Comparison of ENCODE assay signal across 11 cellular contexts in genomic region chr13:51625555-51626345, GRCh38. TPM values are rescaled to one million over a fixed set of nuclear protein-coding genes. Genes with fewer than 3 reads are reported as not detected.
DNase-seq lines count a peak whose midpoint lies in the region; ATAC-seq and TF ChIP-seq lines count a peak whose summit lies in the region.
"Had no signal": no experiment of that assay in that cellular context is flagged by ENCODE, and none has a peak within 500 bp of the region (broad histone marks: within the 10 kb centered on the region; RNA-seq: fewer than 3 reads in every experiment).

No MANE protein-coding gene starts in this region.

- TF ChIP-seq CTCF in coronary artery (IDR thresholded peaks at IDR 0.05) = no peak
- TF ChIP-seq CTCF in left lung (IDR thresholded peaks at IDR 0.05) = no peak
- no peak for TF ChIP-seq CTCF in sigmoid colon (IDR thresholded peaks at IDR 0.05)

- peak overlapping the region; percentile 52 for H3K27ac Mint-ChIP-seq in activated T-cell treated with anti-CD3 and anti-CD28 coated beads, Interleukin-2, amount 50 U/mL, for 24 hours

- no peak overlapping the region for H3K4me3 Mint-ChIP-seq in activated T-cell treated with anti-CD3 and anti-CD28 coated beads, Interleukin-2, amount 50 U/mL, for 24 hours

- H3K27me3 Mint-ChIP-seq in activated T-cell treated with anti-CD3 and anti-CD28 coated beads, Interleukin-2, amount 50 U/mL, for 24 hours = no peaks in the 10 kb centered on the region

- 92% methylated on average over 7 of the region's 7 CpGs for WGBS in sigmoid colon, 2 donors

- no peaks in the 10 kb centered on the region for H3K9me3 ChIP-seq in left lung
- H3K9me3 ChIP-seq in sigmoid colon = no peaks in the 10 kb centered on the region
- H3K9me3 ChIP-seq: A549 had no signal

- H3K27ac ChIP-seq in coronary artery (peak overlapping the region; percentile 23 to 27), left lung (peak overlapping the region in 1 of 2 donors; percentile 28), sigmoid colon (peak overlapping the region in 2 of 4 donors; percentile 3 to 21)
- H3K27ac ChIP-seq: A549 had no signal

- no peak overlapping the region for H3K4me3 ChIP-seq in coronary artery
- H3K4me3 ChIP-seq in left lung = no peak overlapping the region
- H3K4me3 ChIP-seq in sigmoid colon = no peak overlapping the region
- H3K4me3 ChIP-seq: A549 had no signal

- TF ChIP-seq EP300 in sigmoid colon (IDR thresholded peaks at IDR 0.05) = no peak

- DNase-seq in activated T-cell treated with anti-CD3 and anti-CD28 coated beads, Interleukin-2, amount 50 U/mL, for 24 hours = no peak
- DNase-seq in activated T-cell treated with anti-CD3 and anti-CD28 coated beads, Interleukin-2, amount 50 U/mL, for 48 hours = no peak
- DNase-seq in coronary artery (ENCODE audit: low spot score) (no peak), left lung (no peak), superior temporal gyrus (ENCODE audit: extremely low spot score) (peak; percentile 68), sigmoid colon (no peak), NCI-H510A treated with DMSO at 0.1 percent for 48 hours (lab: John Stamatoyannopoulos, UW) (no peak), NCI-H510A (lab: John Stamatoyannopoulos, UW) (no peak)
- DNase-seq: activated naive CD4-positive, alpha-beta T cell treated with Interleukin-2 at 50 U/mL for 16 hours; NCI-H1694 treated with DMSO at 0.1 percent for 48 hours had no signal

- no peak for TF ChIP-seq POLR2A in sigmoid colon (IDR thresholded peaks at IDR 0.05)

- peaks cover 4 to 48% of the 10 kb centered on the region in 2 donors for H3K4me1 ChIP-seq in left lung
- H3K4me1 ChIP-seq in sigmoid colon = peaks cover 0 to 42% (median 21%) of the 10 kb centered on the region in 4 donors

- no peaks in the 10 kb centered on the region for H3K36me3 ChIP-seq in left lung
- H3K36me3 ChIP-seq in sigmoid colon = no peaks in the 10 kb centered on the region

- intact Hi-C loops in left lung (cut with DNase I) = no loop called here
- intact Hi-C loops in sigmoid colon (cut with DNase I) = no loop called here

- no peaks in the 10 kb centered on the region for H3K27me3 ChIP-seq in left lung
- H3K27me3 ChIP-seq in sigmoid colon = no peaks in the 10 kb centered on the region

- no peaks in the 10 kb centered on the region for H3K9me3 Mint-ChIP-seq in activated T-cell treated with anti-CD3 and anti-CD28 coated beads, Interleukin-2, amount 50 U/mL, for 24 hours

- H3K4me1 Mint-ChIP-seq in activated T-cell treated with anti-CD3 and anti-CD28 coated beads, Interleukin-2, amount 50 U/mL, for 24 hours (ENCODE audit: low read depth) = peaks cover 53% of the 10 kb centered on the region

- ATAC-seq in left lung = peak; percentile 61
- ATAC-seq: A549 had no signal

- H3K36me3 Mint-ChIP-seq in activated T-cell treated with anti-CD3 and anti-CD28 coated beads, Interleukin-2, amount 50 U/mL, for 24 hours (ENCODE audit: low read depth) = no peaks in the 10 kb centered on the region

RNA-seq across cellular contexts. Expression of gene WDFY2, which starts 41.5 kb away (rescaled TPM):
- total RNA-seq in left lung = 10 to 100 TPM in 1 of 2 donors, 1 to 10 TPM in 1; 9.7 to 15.4 TPM
- total RNA-seq in sigmoid colon = 10 to 100 TPM in 2 of 4 donors, 1 to 10 TPM in 2; 7.3 to 18.3 (median 9.9) TPM
- 1 to 10 TPM in 1 of 3 donors, under 1 TPM in 2; 0.60 to 2.7 (median 0.92) TPM for polyA plus RNA-seq in sigmoid colon
